28 cellular contexts compared by ENCODE assay signal in the genomic region with DNA sequence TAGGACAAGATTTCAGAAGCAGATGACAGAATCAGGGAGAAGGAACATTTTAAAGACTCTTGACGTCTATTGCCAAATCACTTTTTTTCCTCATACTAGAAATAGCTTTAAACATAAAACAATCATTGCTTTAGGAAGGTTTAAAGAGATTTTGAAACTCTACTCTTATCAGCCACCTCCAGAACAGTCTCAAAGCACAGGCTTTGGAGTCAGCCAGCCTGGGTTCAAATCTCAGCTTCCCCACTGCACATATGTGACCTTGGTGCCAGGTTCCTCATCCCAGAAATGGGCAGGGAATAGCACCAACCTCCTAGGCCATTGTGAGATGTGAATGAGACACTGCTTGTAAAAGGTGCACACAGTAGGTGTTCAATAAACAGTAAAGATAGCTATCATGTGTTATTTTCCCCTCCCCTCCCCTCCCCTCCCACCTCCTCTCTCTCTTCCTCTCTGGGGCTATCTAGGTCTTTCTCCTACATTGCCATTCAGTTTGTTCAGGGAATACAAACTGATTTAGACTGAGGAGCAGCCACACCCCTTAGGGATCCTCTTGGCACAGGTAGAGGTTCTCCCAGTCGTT. TPM values are rescaled to one million over a fixed set of nuclear protein-coding genes. Genes with fewer than 3 reads are reported as not detected.
"Had no signal": no experiment of that assay in that cellular context is flagged by ENCODE, and none has a peak within 500 bp of the region (broad histone marks: within the 10 kb centered on the region; RNA-seq: fewer than 3 reads in every experiment).

No MANE protein-coding gene starts in this region.

- H3K4me1 Mint-ChIP-seq: central memory CD8-positive, alpha-beta T cell had no signal

- ATAC-seq: effector memory CD8-positive, alpha-beta T cell; esophagus mucosa; gastrocnemius medialis; left lung; natural killer cell treated with Interleukin-12 subunit alpha and Interleukin-12 subunit beta and Interleukin-15 and Interleukin-18, amount 100 ng/mL, for 72 hours; pancreas; psoas muscle; stimulated activated naive CD8-positive, alpha-beta T cell treated with anti-CD3 and anti-CD28 coated beads, Interleukin-15, amount 100 ng/mL, for 72 hours had no signal

- H3K4me1 ChIP-seq: gastrocnemius medialis, left lung, pancreas, psoas muscle, right atrium auricular region had no signal

- H3K36me3 Mint-ChIP-seq: activated naive CD8-positive, alpha-beta T cell treated with anti-CD3 and anti-CD28 coated beads, Interleukin-2, amount 10 ng/mL, durations not matched to agents 7 days and 5 days; natural killer cell treated with Interleukin-12 subunit alpha and Interleukin-12 subunit beta and Interleukin-15 and Interleukin-18, amount 100 ng/mL, for 72 hours had no signal

- H3K4me3 ChIP-seq: gastrocnemius medialis, left lung, lung, pancreas, psoas muscle, right atrium auricular region, tibial artery had no signal

- H3K27me3 Mint-ChIP-seq: stimulated activated naive CD8-positive, alpha-beta T cell treated with anti-CD3 and anti-CD28 coated beads, Interleukin-15, amount 100 ng/mL, for 72 hours had no signal

- H3K36me3 ChIP-seq: gastrocnemius medialis, left lung, neutrophil, pancreas, right atrium auricular region, tibial artery had no signal

- DNase-seq: activated CD4-positive, alpha-beta memory T cell treated with anti-CD3 and anti-CD28 coated beads, Interleukin-2, amount 10 ng/mL, durations not matched to agents 7 days and 5 days; activated CD4-positive, alpha-beta T cell treated with anti-CD3 and anti-CD28 coated beads for 48 hours; activated naive CD4-positive, alpha-beta T cell; amniotic stem cell; effector memory CD8-positive, alpha-beta T cell; gastrocnemius medialis; hippocampal formation; kidney glomerular epithelial cell; stimulated activated CD4-positive, alpha-beta T cell treated with anti-CD3 and anti-CD28 coated beads, Interleukin-12 subunit alpha, Interleukin-12 subunit beta, amount 100 ng/mL, for 4 hours; stimulated activated CD4-positive, alpha-beta T cell treated with anti-CD3 and anti-CD28 coated beads, Interleukin-4, amount 100 ng/mL, for 4 hours; stimulated activated naive CD8-positive, alpha-beta T cell treated with anti-CD3 and anti-CD28 coated beads, Interleukin-15, amount 100 ng/mL, for 72 hours; T1000 had no signal

- H3K9me3 Mint-ChIP-seq: activated CD4-positive, alpha-beta memory T cell treated with anti-CD3 and anti-CD28 coated beads, Interleukin-2, amount 10 ng/mL, durations not matched to agents 7 days and 5 days; activated naive CD8-positive, alpha-beta T cell treated with anti-CD3 and anti-CD28 coated beads, Interleukin-2, amount 10 ng/mL, durations not matched to agents 7 days and 5 days; activated T-helper 2 cell treated with anti-CD3 and anti-CD28 coated beads, Interferon-gamma antibody, Interleukin-2, Interleukin-4, amounts not matched to agents 10 μg/mL and 5 μg/mL and 100 μg/mL, durations not matched to agents 14 hours and 24 hours and 36 hours; central memory CD8-positive, alpha-beta T cell; effector memory CD8-positive, alpha-beta T cell; natural killer cell treated with Interleukin-12 subunit alpha and Interleukin-12 subunit beta and Interleukin-15 and Interleukin-18, amount 100 ng/mL, for 72 hours; stimulated activated naive CD8-positive, alpha-beta T cell treated with anti-CD3 and anti-CD28 coated beads, Interleukin-15, amount 100 ng/mL, for 72 hours; T-helper 1 cell treated with Interleukin-12 subunit alpha and Interleukin-12 subunit beta and Interleukin-4 antibody, amounts not matched to agents 30 μg/mL and 1 μg/mL, for 36 hours had no signal

- H3K27ac Mint-ChIP-seq: activated CD4-positive, alpha-beta memory T cell treated with anti-CD3 and anti-CD28 coated beads, Interleukin-2, amount 10 ng/mL, durations not matched to agents 7 days and 5 days; activated naive CD8-positive, alpha-beta T cell treated with anti-CD3 and anti-CD28 coated beads, Interleukin-2, amount 10 ng/mL, durations not matched to agents 7 days and 5 days; activated T-helper 2 cell treated with anti-CD3 and anti-CD28 coated beads, Interferon-gamma antibody, Interleukin-2, Interleukin-4, amounts not matched to agents 10 μg/mL and 5 μg/mL and 100 μg/mL, durations not matched to agents 14 hours and 24 hours and 36 hours; effector memory CD8-positive, alpha-beta T cell; natural killer cell treated with Interleukin-12 subunit alpha and Interleukin-12 subunit beta and Interleukin-15 and Interleukin-18, amount 100 ng/mL, for 72 hours; stimulated activated naive CD8-positive, alpha-beta T cell treated with anti-CD3 and anti-CD28 coated beads, Interleukin-15, amount 100 ng/mL, for 72 hours; T-helper 1 cell treated with Interleukin-12 subunit alpha and Interleukin-12 subunit beta and Interleukin-4 antibody, amounts not matched to agents 30 μg/mL and 1 μg/mL, for 36 hours had no signal

- H3K27me3 ChIP-seq: pancreas, right atrium auricular region had no signal

- H3K4me3 Mint-ChIP-seq: activated CD4-positive, alpha-beta memory T cell treated with anti-CD3 and anti-CD28 coated beads, Interleukin-2, amount 10 ng/mL, durations not matched to agents 7 days and 5 days; activated naive CD8-positive, alpha-beta T cell treated with anti-CD3 and anti-CD28 coated beads, Interleukin-2, amount 10 ng/mL, durations not matched to agents 7 days and 5 days; central memory CD8-positive, alpha-beta T cell; effector memory CD8-positive, alpha-beta T cell; natural killer cell treated with Interleukin-12 subunit alpha and Interleukin-12 subunit beta and Interleukin-15 and Interleukin-18, amount 100 ng/mL, for 72 hours; stimulated activated naive CD8-positive, alpha-beta T cell treated with anti-CD3 and anti-CD28 coated beads, Interleukin-15, amount 100 ng/mL, for 72 hours; T-helper 1 cell treated with Interleukin-12 subunit alpha and Interleukin-12 subunit beta and Interleukin-4 antibody, amounts not matched to agents 30 μg/mL and 1 μg/mL, for 36 hours had no signal

- FAIRE-seq: colon, endothelial cell of umbilical vein, pancreas had no signal

- H3K27ac ChIP-seq: gastrocnemius medialis, left lung, neutrophil, pancreas, psoas muscle, right atrium auricular region, tibial artery had no signal

- H3K9me3 ChIP-seq: gastrocnemius medialis, left lung, neutrophil, pancreas, psoas muscle, right atrium auricular region, tibial artery had no signal

RNA-seq across cellular contexts. Expression of gene SPOCD1, which starts 20.6 kb away (rescaled TPM):
- total RNA-seq: activated T-helper 2 cell treated with anti-CD3 and anti-CD28 coated beads, Interferon-gamma antibody, Interleukin-2, Interleukin-4, amounts not matched to agents 10 μg/mL and 5 μg/mL and 100 μg/mL, durations not matched to agents 14 hours and 24 hours and 36 hours; gastrocnemius medialis; natural killer cell treated with Interleukin-12 subunit alpha and Interleukin-12 subunit beta and Interleukin-15 and Interleukin-18, amount 100 ng/mL, for 72 hours; skeletal muscle tissue had no signal
